ENCODE assay signal across 1 cellular context in the genomic region with DNA sequence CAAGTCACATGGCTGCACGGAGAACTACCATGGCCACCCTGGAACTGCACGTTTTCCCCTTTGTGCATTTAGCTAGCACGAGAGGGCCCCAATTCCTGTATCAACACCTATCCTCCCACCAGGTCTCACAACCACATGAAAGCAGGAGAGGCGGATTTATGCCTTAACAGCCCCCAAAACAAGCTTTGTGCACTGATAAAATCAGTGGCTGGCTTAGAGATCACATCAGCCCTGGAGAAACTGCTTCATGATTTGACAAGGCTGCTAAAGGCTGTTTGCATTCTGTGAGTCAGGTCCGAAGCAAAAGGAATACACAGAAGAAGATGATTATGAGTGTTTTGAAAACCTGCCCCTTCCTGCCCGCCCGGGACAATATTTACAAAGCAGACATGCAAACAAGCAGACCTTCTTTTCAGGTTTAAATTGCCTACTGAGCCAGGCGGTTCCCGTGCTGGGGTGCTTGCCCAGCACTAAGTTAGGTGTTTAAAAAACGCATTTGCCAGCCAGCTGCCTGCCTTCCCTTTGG.
TF ChIP-seq lines count a peak whose summit lies in the region.

No MANE protein-coding gene starts in this region.

TF ChIP-seq in HepG2, 621 proteins besides CTCF, POLR2A, EP300 and RAD21 (continued from another document and continues in another):
- TF ChIP-seq, protein P1, sequence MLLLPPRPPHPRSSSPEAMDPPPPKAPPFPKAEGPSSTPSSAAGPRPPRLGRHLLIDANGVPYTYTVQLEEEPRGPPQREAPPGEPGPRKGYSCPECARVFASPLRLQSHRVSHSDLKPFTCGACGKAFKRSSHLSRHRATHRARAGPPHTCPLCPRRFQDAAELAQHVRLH (CRISPR knock-in tag; IDR thresholded peaks at IDR 0.05; ENCODE audit: borderline replicate concordance, low read depth), result no peak
- TF ChIP-seq TEF (CRISPR knock-in tag; IDR thresholded peaks at IDR 0.05) (no peak), E2F1 (CRISPR knock-in tag; IDR thresholded peaks at IDR 0.05) (no peak), CHCHD3 (CRISPR knock-in tag; IDR thresholded peaks at IDR 0.05) (no peak), ZFP82 (CRISPR knock-in tag; IDR thresholded peaks at IDR 0.05; ENCODE audit: borderline replicate concordance) (no peak), ZNF207 (IDR thresholded peaks at IDR 0.05; ENCODE audit: borderline replicate concordance) (no peak), ZNF33B (CRISPR knock-in tag; IDR thresholded peaks at IDR 0.05) (no peak), ZNF549 (CRISPR knock-in tag; IDR thresholded peaks at IDR 0.05) (no peak), ATF7 (IDR thresholded peaks at IDR 0.05) (no peak), ATF7 (CRISPR knock-in tag; IDR thresholded peaks at IDR 0.05) (no peak; the same call in 1 of the 2 replicates), ZHX2 (IDR thresholded peaks at IDR 0.05; ENCODE audit: low read depth) (peak; percentile 48; the same call in 1 of the 2 replicates), ZHX2 (CRISPR knock-in tag; IDR thresholded peaks at IDR 0.05; ENCODE audit: borderline replicate concordance) (no peak), ZNF772 (CRISPR knock-in tag; IDR thresholded peaks at IDR 0.05) (peak; percentile 68; the same call in 1 of the 2 replicates), SOX6 (IDR thresholded peaks at IDR 0.05) (no peak), SOX6 (CRISPR knock-in tag; IDR thresholded peaks at IDR 0.05) (peak; percentile 86), FIP1L1 (IDR thresholded peaks at IDR 0.05; ENCODE audit: borderline replicate concordance, insufficient read depth, low read depth, low read length) (no peak), ZNF678 (CRISPR knock-in tag; IDR thresholded peaks at IDR 0.05) (no peak), ZSCAN31 (CRISPR knock-in tag; IDR thresholded peaks at IDR 0.05; ENCODE audit: low read depth) (no peak), HNRNPH1 (optimal IDR thresholded peaks at IDR 0.05; ENCODE audit: low read depth, low read length) (no peak), TCF7 (IDR thresholded peaks at IDR 0.05; ENCODE audit: low read depth) (peak; percentile 99), RELA (CRISPR knock-in tag; IDR thresholded peaks at IDR 0.05) (no peak), EZH2 (conservative IDR thresholded peaks at IDR 0.05; ENCODE audit: low read depth, low read length) (no peak), RNF219 (CRISPR knock-in tag; IDR thresholded peaks at IDR 0.05) (no peak), ZNF724P (CRISPR knock-in tag; IDR thresholded peaks at IDR 0.05; ENCODE audit: borderline replicate concordance) (no peak), TGIF2 (CRISPR knock-in tag; IDR thresholded peaks at IDR 0.05) (peak; percentile 87; the same call in 1 of the 2 replicates), MYC (CRISPR knock-in tag; IDR thresholded peaks at IDR 0.05; ENCODE audit: borderline replicate concordance) (peak; percentile 80; the same call in 1 of the 2 replicates), STAT6 (CRISPR knock-in tag; IDR thresholded peaks at IDR 0.05; ENCODE audit: borderline replicate concordance) (no peak), PCBP1 (IDR thresholded peaks at IDR 0.05; ENCODE audit: borderline replicate concordance, low read depth, low read length) (no peak), MED1 (CRISPR knock-in tag; IDR thresholded peaks at IDR 0.05) (peak; percentile 70), TEAD3 (CRISPR knock-in tag; optimal IDR thresholded peaks at IDR 0.05; ENCODE audit: borderline replicate concordance) (peak; percentile 48), ZNF558 (CRISPR knock-in tag; IDR thresholded peaks at IDR 0.05; ENCODE audit: borderline replicate concordance) (no peak), GATAD2A (CRISPR knock-in tag; IDR thresholded peaks at IDR 0.05) (peak; percentile 63; the same call in 1 of the 2 replicates), RBFOX2 (IDR thresholded peaks at IDR 0.05; ENCODE audit: low read depth, low read length) (no peak; the same call in 1 of the 2 replicates), NFATC3 (CRISPR knock-in tag; IDR thresholded peaks at IDR 0.05) (no peak), ZNF235 (CRISPR knock-in tag; IDR thresholded peaks at IDR 0.05; ENCODE audit: borderline replicate concordance) (no peak), ZFP36L1 (CRISPR knock-in tag; IDR thresholded peaks at IDR 0.05) (no peak), ZNF614 (CRISPR knock-in tag; IDR thresholded peaks at IDR 0.05; ENCODE audit: borderline replicate concordance) (no peak), GMEB2 (CRISPR knock-in tag; IDR thresholded peaks at IDR 0.05; ENCODE audit: low read depth) (no peak), BHLHE40 (IDR thresholded peaks at IDR 0.05; ENCODE audit: low read length) (peak; percentile 84), JUNB (CRISPR knock-in tag; IDR thresholded peaks at IDR 0.05; ENCODE audit: borderline replicate concordance) (peak; percentile 92)
- TF ChIP-seq, protein P2, sequence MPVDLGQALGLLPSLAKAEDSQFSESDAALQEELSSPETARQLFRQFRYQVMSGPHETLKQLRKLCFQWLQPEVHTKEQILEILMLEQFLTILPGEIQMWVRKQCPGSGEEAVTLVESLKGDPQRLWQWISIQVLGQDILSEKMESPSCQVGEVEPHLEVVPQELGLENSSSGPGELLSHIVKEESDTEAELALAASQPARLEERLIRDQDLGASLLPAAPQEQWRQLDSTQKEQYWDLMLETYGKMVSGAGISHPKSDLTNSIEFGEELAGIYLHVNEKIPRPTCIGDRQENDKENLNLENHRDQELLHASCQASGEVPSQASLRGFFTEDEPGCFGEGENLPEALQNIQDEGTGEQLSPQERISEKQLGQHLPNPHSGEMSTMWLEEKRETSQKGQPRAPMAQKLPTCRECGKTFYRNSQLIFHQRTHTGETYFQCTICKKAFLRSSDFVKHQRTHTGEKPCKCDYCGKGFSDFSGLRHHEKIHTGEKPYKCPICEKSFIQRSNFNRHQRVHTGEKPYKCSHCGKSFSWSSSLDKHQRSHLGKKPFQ (CRISPR knock-in tag; IDR thresholded peaks at IDR 0.05; ENCODE audit: insufficient replicate concordance), result no peak
- TF ChIP-seq, protein P3, sequence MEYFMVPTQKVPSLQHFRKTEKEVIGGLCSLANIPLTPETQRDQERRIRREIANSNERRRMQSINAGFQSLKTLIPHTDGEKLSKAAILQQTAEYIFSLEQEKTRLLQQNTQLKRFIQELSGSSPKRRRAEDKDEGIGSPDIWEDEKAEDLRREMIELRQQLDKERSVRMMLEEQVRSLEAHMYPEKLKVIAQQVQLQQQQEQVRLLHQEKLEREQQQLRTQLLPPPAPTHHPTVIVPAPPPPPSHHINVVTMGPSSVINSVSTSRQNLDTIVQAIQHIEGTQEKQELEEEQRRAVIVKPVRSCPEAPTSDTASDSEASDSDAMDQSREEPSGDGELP (IDR thresholded peaks at IDR 0.05; ENCODE audit: borderline replicate concordance, low read depth), result peak; percentile 43; the same call in 1 of the 2 replicates
- TF ChIP-seq, protein P4, sequence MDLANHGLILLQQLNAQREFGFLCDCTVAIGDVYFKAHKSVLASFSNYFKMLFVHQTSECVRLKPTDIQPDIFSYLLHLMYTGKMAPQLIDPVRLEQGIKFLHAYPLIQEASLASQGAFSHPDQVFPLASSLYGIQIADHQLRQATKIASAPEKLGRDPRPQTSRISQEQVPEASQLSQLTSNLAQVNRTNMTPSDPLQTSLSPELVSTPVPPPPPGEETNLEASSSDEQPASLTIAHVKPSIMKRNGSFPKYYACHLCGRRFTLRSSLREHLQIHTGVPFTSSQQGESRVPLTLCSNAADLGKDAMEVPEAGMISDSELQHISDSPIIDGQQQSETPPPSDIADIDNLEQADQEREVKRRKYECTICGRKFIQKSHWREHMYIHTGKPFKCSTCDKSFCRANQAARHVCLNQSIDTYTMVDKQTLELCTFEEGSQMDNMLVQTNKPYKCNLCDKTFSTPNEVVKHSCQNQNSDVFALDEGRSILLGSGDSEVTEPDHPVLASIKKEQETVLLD (CRISPR knock-in tag; IDR thresholded peaks at IDR 0.05; ENCODE audit: low read depth), result no peak
